ENCODE assay signal across 12 cellular contexts in the genomic region with DNA sequence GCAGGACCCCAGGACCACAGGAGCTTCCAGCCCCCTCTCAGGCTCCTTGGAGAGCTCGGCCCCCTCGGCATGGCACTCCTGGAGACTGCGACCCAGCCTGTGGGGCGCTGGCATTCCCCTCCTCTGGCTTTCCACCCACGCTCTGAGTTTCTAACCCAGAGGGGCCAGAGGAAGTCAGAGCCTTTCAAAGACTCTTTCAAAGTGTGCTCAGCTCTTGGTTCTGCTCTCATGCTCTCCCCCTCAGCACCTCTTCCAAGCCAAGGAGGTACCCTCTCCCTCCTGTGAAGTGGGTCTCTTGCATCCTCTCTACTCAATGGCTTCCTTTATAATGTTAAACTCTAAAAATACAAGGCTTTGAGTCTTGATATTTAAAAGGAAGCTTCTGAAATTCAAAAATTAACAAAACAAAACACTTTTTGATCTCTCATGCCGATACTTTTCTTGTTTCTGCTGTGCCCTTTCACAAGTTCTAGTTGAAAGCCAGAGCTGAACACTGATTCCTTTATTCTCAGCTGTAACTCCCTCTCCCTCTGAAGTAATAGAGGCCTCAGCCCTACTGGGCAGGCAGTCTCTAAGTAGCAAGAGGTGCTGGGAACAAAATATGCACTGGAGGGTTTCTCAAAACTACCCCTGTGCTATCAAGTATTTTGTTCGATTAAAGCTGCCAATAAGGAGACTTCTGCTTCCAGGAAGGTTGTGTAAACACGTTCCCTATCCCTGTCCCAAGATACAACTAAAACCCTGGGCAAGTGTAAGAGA.
A peak's percentile ranks its signal among the peaks of the same experiment; 100 is the strongest.
DNase-seq lines count a peak whose midpoint lies in the region; ATAC-seq, FAIRE-seq and TF ChIP-seq lines count a peak whose summit lies in the region.
"Had no signal": no experiment of that assay in that cellular context is flagged by ENCODE, and none has a peak within 500 bp of the region (broad histone marks: within the 10 kb centered on the region; RNA-seq: fewer than 3 reads in every experiment).

No MANE protein-coding gene starts in this region.

- TF ChIP-seq EP300 in tibial nerve (IDR thresholded peaks at IDR 0.05): peak in 1 of 2 donors; percentile 51

- no peaks in the 10 kb centered on the region for H3K36me3 Mint-ChIP-seq in naive thymus-derived CD8-positive, alpha-beta T cell

- TF ChIP-seq POLR2A in tibial nerve (IDR thresholded peaks at IDR 0.05): no peak

- H3K27ac ChIP-seq in tibial nerve (peak overlapping the region; percentile 53 to 88 (median 79)), coronary artery (peak overlapping the region in 1 of 2 donors; percentile 3), small intestine (ENCODE audit: low read depth in 1 of 2, low read length in 1 of 2) (no peak overlapping the region)
- H3K27ac ChIP-seq: lower lobe of right lung had no signal

- peak; percentile 84 to 91 for ATAC-seq in naive thymus-derived CD8-positive, alpha-beta T cell

- 23 to 44% methylated on average over 8 of the region's 8 CpGs for WGBS in tibial nerve, 2 donors
- 70 to 86% (median 79%) methylated on average over 8 of the region's 8 CpGs for WGBS in small intestine, 3 donors

- H3K9me3 ChIP-seq in tibial nerve: peaks cover 0 to 10% (median 2%) of the 10 kb centered on the region in 4 donors
- no peaks in the 10 kb centered on the region for H3K9me3 ChIP-seq in small intestine (ENCODE audit: control insufficient read depth, low read depth)
- H3K9me3 ChIP-seq: lower lobe of right lung had no signal

- no peak for TF ChIP-seq CTCF in tibial nerve (IDR thresholded peaks at IDR 0.05)
- TF ChIP-seq CTCF in coronary artery (IDR thresholded peaks at IDR 0.05): no peak

- H3K4me3 Mint-ChIP-seq in naive thymus-derived CD8-positive, alpha-beta T cell: peak overlapping the region in 9 of 10 donors; percentile 26 to 74 (median 55)
- H3K4me3 Mint-ChIP-seq: B cell had no signal

- H3K9me3 Mint-ChIP-seq in naive thymus-derived CD8-positive, alpha-beta T cell: no peaks in the 10 kb centered on the region

- H3K4me1 ChIP-seq in tibial nerve (peaks cover 0 to 27% (median 2%) of the 10 kb centered on the region in 4 donors), small intestine (ENCODE audit: control insufficient read depth in 2 of 2, insufficient read depth in 1 of 2, low read depth in 1 of 2, low read length in 1 of 2) (no peaks in the 10 kb centered on the region)
- H3K4me1 ChIP-seq: lower lobe of right lung had no signal

- H3K4me3 ChIP-seq in tibial nerve (peak overlapping the region in 1 of 4 donors; percentile 6), coronary artery (no peak overlapping the region), small intestine (ENCODE audit: low read depth in 1 of 2, low read length in 2 of 2) (no peak overlapping the region)
- H3K4me3 ChIP-seq: lower lobe of right lung, skin epidermis had no signal

- no peak for FAIRE-seq in small intestine (lab: Jason Lieb, UNC)

- POLR2A ChIA-PET in naive thymus-derived CD8-positive, alpha-beta T cell (lab: Charles Lee): interaction anchor here (0.6 to 1.2 kb wide), 2 partner anchors 27 to 1295 kb away, joined by 3 to 4 read pairs; no protein-coding TSS in a partner anchor

- H3K27me3 Mint-ChIP-seq in naive thymus-derived CD8-positive, alpha-beta T cell: no peaks in the 10 kb centered on the region
- H3K27me3 Mint-ChIP-seq: B cell had no signal

- H3K36me3 ChIP-seq in tibial nerve (no peaks in the 10 kb centered on the region), small intestine (ENCODE audit: control insufficient read depth in 2 of 2, insufficient read depth in 2 of 2, low read length in 2 of 2) (no peaks in the 10 kb centered on the region)
- H3K36me3 ChIP-seq: lower lobe of right lung had no signal

- H3K27me3 ChIP-seq in tibial nerve: no peaks in the 10 kb centered on the region
- H3K27me3 ChIP-seq in small intestine (ENCODE audit: control insufficient read depth in 2 of 2, insufficient read depth in 2 of 2, low read length in 2 of 2): no peaks in the 10 kb centered on the region

- peak overlapping the region; percentile 17 to 86 (median 68) for H3K27ac Mint-ChIP-seq in naive thymus-derived CD8-positive, alpha-beta T cell
- H3K27ac Mint-ChIP-seq: B cell had no signal

- peak; percentile 23 for DNase-seq in activated naive CD4-positive, alpha-beta T cell treated with anti-CD3 and anti-CD28 coated beads, Interleukin-2, amount 50 U/mL, for 16 hours
- no peak for DNase-seq in activated naive CD4-positive, alpha-beta T cell treated with Interleukin-2 at 50 U/mL for 16 hours
- peak; percentile 63 for DNase-seq in astrocyte of the hippocampus (ENCODE audit: low read depth, low spot score)
- DNase-seq in naive thymus-derived CD8-positive, alpha-beta T cell: peak in 4 of 10 donors; percentile 10 to 47 (median 32)
- DNase-seq in tibial nerve (ENCODE audit: low spot score in 2 of 2): no peak
- no peak for DNase-seq in coronary artery (ENCODE audit: low spot score)
- DNase-seq in small intestine: no peak
- no peak for DNase-seq in activated CD4-positive, CD25-positive, alpha-beta regulatory T cell (lab: John Stamatoyannopoulos, UW)
- DNase-seq: lower lobe of right lung, NCI-H69 had no signal

- peaks cover 18 to 42% (median 27%) of the 10 kb centered on the region in 4 donors for H3K4me1 Mint-ChIP-seq in naive thymus-derived CD8-positive, alpha-beta T cell
- H3K4me1 Mint-ChIP-seq: B cell had no signal

Comparison
In these comparisons a context has a peak if more than half of its experiments do, and no peak if none do; other contexts are left out.
1. DNase-seq: peak in activated naive CD4-positive, alpha-beta T cell treated with anti-CD3 and anti-CD28 coated beads, Interleukin-2, amount 50 U/mL, for 16 hours (single experiment) and astrocyte of the hippocampus (single experiment); none in activated naive CD4-positive, alpha-beta T cell treated with Interleukin-2 at 50 U/mL for 16 hours (single experiment), tibial nerve (0 of 2), coronary artery (single experiment), small intestine (single experiment) and activated CD4-positive, CD25-positive, alpha-beta regulatory T cell (0 of 4).
2. H3K27ac ChIP-seq: peak in tibial nerve (4 of 4); none in small intestine (0 of 2).